ENCODE assay signal across 1 cellular context in genomic region chr19:40269216-40269940, GRCh38.
TF ChIP-seq lines count a peak whose summit lies in the region.

No MANE protein-coding gene starts in this region.

TF ChIP-seq in HEK293, 187 proteins besides CTCF, POLR2A, EP300 and RAD21 (continued from another document):
- TF ChIP-seq, protein P1, sequence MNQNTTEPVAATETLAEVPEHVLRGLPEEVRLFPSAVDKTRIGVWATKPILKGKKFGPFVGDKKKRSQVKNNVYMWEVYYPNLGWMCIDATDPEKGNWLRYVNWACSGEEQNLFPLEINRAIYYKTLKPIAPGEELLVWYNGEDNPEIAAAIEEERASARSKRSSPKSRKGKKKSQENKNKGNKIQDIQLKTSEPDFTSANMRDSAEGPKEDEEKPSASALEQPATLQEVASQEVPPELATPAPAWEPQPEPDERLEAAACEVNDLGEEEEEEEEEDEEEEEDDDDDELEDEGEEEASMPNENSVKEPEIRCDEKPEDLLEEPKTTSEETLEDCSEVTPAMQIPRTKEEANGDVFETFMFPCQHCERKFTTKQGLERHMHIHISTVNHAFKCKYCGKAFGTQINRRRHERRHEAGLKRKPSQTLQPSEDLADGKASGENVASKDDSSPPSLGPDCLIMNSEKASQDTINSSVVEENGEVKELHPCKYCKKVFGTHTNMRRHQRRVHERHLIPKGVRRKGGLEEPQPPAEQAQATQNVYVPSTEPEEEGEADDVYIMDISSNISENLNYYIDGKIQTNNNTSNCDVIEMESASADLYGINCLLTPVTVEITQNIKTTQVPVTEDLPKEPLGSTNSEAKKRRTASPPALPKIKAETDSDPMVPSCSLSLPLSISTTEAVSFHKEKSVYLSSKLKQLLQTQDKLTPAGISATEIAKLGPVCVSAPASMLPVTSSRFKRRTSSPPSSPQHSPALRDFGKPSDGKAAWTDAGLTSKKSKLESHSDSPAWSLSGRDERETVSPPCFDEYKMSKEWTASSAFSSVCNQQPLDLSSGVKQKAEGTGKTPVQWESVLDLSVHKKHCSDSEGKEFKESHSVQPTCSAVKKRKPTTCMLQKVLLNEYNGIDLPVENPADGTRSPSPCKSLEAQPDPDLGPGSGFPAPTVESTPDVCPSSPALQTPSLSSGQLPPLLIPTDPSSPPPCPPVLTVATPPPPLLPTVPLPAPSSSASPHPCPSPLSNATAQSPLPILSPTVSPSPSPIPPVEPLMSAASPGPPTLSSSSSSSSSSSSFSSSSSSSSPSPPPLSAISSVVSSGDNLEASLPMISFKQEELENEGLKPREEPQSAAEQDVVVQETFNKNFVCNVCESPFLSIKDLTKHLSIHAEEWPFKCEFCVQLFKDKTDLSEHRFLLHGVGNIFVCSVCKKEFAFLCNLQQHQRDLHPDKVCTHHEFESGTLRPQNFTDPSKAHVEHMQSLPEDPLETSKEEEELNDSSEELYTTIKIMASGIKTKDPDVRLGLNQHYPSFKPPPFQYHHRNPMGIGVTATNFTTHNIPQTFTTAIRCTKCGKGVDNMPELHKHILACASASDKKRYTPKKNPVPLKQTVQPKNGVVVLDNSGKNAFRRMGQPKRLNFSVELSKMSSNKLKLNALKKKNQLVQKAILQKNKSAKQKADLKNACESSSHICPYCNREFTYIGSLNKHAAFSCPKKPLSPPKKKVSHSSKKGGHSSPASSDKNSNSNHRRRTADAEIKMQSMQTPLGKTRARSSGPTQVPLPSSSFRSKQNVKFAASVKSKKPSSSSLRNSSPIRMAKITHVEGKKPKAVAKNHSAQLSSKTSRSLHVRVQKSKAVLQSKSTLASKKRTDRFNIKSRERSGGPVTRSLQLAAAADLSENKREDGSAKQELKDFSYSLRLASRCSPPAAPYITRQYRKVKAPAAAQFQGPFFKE (tag by site-specific recombination; IDR thresholded peaks at IDR 0.05; ENCODE audit: borderline replicate concordance), result no peak
TF ChIP-seq in HEK293: peak in this region for 1.
